Comparison of ENCODE assay signal across 1 cellular context in genomic region chr2:202432776-202433175, GRCh38.
TF ChIP-seq lines count a peak whose summit lies in the region.

No MANE protein-coding gene starts in this region.

TF ChIP-seq in WTC11, 78 proteins besides CTCF, POLR2A, EP300 and RAD21 (continued from another document):
- no peak for TF ChIP-seq AR (CRISPR knock-in tag; IDR thresholded peaks at IDR 0.05)
- no peak for TF ChIP-seq GRHL2 (CRISPR knock-in tag; IDR thresholded peaks at IDR 0.05; ENCODE audit: insufficient replicate concordance, severe bottlenecking)
TF ChIP-seq in WTC11: peak in this region for 0.
